Comparison of ENCODE assay signal across 17 cellular contexts in the genomic region with DNA sequence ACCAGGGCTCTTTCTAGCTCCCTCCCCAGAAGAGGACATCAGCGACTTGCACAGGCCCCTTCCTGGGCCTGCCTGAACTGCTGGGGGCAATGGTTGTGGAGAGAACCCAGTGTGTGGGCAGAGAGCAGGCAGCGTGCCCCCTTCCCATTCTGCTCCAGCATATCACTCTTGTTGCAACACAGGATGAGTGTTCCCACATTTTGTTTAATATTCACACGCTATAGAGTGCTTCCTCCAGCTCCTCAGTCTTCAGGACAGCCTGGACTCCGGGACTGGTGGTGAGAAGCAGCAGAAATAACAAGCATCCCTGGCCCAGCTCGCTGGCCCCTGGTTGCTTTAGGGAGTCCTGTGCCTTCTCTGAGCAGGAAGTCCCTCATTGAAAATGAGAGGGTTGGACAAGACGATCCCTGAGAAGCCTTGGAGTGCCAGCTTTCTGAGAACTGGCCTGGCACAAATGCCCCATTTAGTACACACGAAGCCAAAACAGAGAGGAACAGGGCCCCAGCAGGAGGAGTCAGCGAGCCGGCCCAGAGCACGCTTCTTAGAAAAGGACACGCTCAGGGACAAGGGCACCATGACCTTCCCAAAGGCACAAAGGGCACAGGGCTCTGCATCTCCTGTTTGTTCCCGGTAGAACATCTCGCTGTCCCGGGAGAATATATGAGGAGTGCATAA.
DNase-seq lines count a peak whose midpoint lies in the region; ATAC-seq and TF ChIP-seq lines count a peak whose summit lies in the region.
"Had no signal": no experiment of that assay in that cellular context is flagged by ENCODE, and none has a peak within 500 bp of the region (broad histone marks: within the 10 kb centered on the region; RNA-seq: fewer than 3 reads in every experiment).

No MANE protein-coding gene starts in this region.

- no peak overlapping the region for H3K14ac ChIP-seq in IMR-90 (replicated peaks; ENCODE audit: low read depth, low read length)

- no peak overlapping the region for H2AK5ac ChIP-seq in IMR-90 (ENCODE audit: low read depth, low read length)

- no peak overlapping the region for H3K4ac ChIP-seq in IMR-90 (ENCODE audit: low read depth, low read length)

- H3K27ac Mint-ChIP-seq in endodermal cell (no peak overlapping the region), nephron (peak overlapping the region; percentile 18 to 94 (median 91))
- H3K27ac Mint-ChIP-seq: HFFc6, IgD-negative memory B cell had no signal

- H3K4me2 ChIP-seq in IMR-90 (ENCODE audit: low read depth, low read length), result no peak overlapping the region

- H3K9me3 Mint-ChIP-seq in endodermal cell (peaks cover 1% of the 10 kb centered on the region), nephron (no peaks in the 10 kb centered on the region)
- H3K9me3 Mint-ChIP-seq: HFFc6, IgD-negative memory B cell had no signal

- no peak overlapping the region for H4K8ac ChIP-seq in IMR-90 (ENCODE audit: low read depth in 2 of 2, low read length in 2 of 2)

- no peak overlapping the region for H3K23ac ChIP-seq in IMR-90 (ENCODE audit: low read depth, low read length)

- H4K20me1 ChIP-seq in IMR-90 (ENCODE audit: insufficient read depth, low read length), result no peaks in the 10 kb centered on the region

- H2BK120ac ChIP-seq in IMR-90 (ENCODE audit: low read depth, low read length), result no peak overlapping the region

- H3K4me1 Mint-ChIP-seq in endodermal cell, result peaks cover 13% of the 10 kb centered on the region
- H3K4me1 Mint-ChIP-seq in nephron, result peaks cover 32% of the 10 kb centered on the region

- H2BK20ac ChIP-seq in IMR-90 (ENCODE audit: low read depth, low read length), result no peak overlapping the region

- dilution Hi-C loops in IMR-90 (cut with HindIII; ENCODE audit: low sequenced_read_pairs, unreplicated experiment), result no loop called here

- no peak overlapping the region for H3K18ac ChIP-seq in IMR-90 (ENCODE audit: low read depth, low read length)

- BruUV-seq in IMR-90 (replicated peaks; lab: Mats Ljungman, UMichigan), result no TSS peak

- H4K5ac ChIP-seq in IMR-90 (ENCODE audit: low read depth, low read length), result no peak overlapping the region

- H4K91ac ChIP-seq in IMR-90 (ENCODE audit: insufficient read depth, low read depth, low read length), result no peak overlapping the region

- H3K27me3 Mint-ChIP-seq in endodermal cell (ENCODE audit: insufficient read depth) (peaks cover 78% of the 10 kb centered on the region), nephron (ENCODE audit: low read depth) (peaks cover 23% of the 10 kb centered on the region)

- H3K4me1 ChIP-seq in IMR-90 (ENCODE audit: control insufficient read depth, insufficient read depth, low read length) (peaks cover 10% of the 10 kb centered on the region; the same call in 1 of the 2 replicates), endodermal cell (ENCODE audit: control insufficient read depth, insufficient read depth, low read length) (peaks cover 7% of the 10 kb centered on the region)

- WGBS in IMR-90 (ENCODE audit: extremely low coverage in 2 of 2, insufficient read length in 1 of 2), 2 experiments, result 79% methylated on average over 6 of the region's 14 CpGs; no CpG with 5 or more reads in 1 of the 2 experiments
- 92 to 96% methylated on average over 8 to 14 of the region's 14 CpGs for WGBS in endodermal cell (ENCODE audit: insufficient coverage in 1 of 2, insufficient read length in 1 of 2), 2 experiments

- ATAC-seq in IMR-90 (ENCODE audit: low read depth) (peak; percentile 25; the same call in 1 of the 2 replicates), GM21528 (IDR thresholded peaks at IDR 0.05; ENCODE audit: low FRiP score, unreplicated experiment) (no peak)

- no peak for TF ChIP-seq RAD21 in IMR-90 (IDR thresholded peaks at IDR 0.05; ENCODE audit: low read length)

- H3K9me3 ChIP-seq in IMR-90 (ENCODE audit: control insufficient read depth, insufficient read depth, low read length) (no peaks in the 10 kb centered on the region), endodermal cell (ENCODE audit: control insufficient read depth, low read length) (no peaks in the 10 kb centered on the region)

- H2AFZ ChIP-seq in IMR-90 (replicated peaks; ENCODE audit: low read length, poor library complexity), result no peak overlapping the region

- H3K4me3 ChIP-seq in IMR-90 (ENCODE audit: insufficient read depth, low read depth, low read length) (no peak overlapping the region), endodermal cell (ENCODE audit: low read length) (no peak overlapping the region)

- intact Hi-C loops in IMR-90 (cut with micrococcal nuclease), result no loop called here

- no peaks in the 10 kb centered on the region for H3K36me3 Mint-ChIP-seq in endodermal cell (ENCODE audit: low read depth)
- no peaks in the 10 kb centered on the region for H3K36me3 Mint-ChIP-seq in nephron (ENCODE audit: low read depth)

- POLR2A ChIA-PET in IMR-90 (lab: Charles Lee; ENCODE audit: unreplicated experiment), result no interaction called here

- peaks cover 16% of the 10 kb centered on the region for H3K27me3 ChIP-seq in IMR-90 (ENCODE audit: control insufficient read depth, insufficient read depth, low read length)
- peaks cover 64% of the 10 kb centered on the region for H3K27me3 ChIP-seq in endodermal cell (ENCODE audit: control insufficient read depth, insufficient read depth, low read length, poor library complexity, severe bottlenecking)

- no peaks in the 10 kb centered on the region for H3K36me3 ChIP-seq in IMR-90 (ENCODE audit: control insufficient read depth, insufficient read depth, low read length)
- no peaks in the 10 kb centered on the region for H3K36me3 ChIP-seq in endodermal cell (ENCODE audit: control insufficient read depth, insufficient read depth, low read length)

- H2AK9ac ChIP-seq in IMR-90 (replicated peaks; ENCODE audit: low read depth, low read length, poor library complexity), result no peak overlapping the region

- TF ChIP-seq CTCF in IMR-90 (conservative IDR thresholded peaks at IDR 0.05; ENCODE audit: low read depth, low read length), result no peak
- peak; percentile 23 for TF ChIP-seq CTCF in endodermal cell (conservative IDR thresholded peaks at IDR 0.05)
- TF ChIP-seq CTCF in nephron (IDR thresholded peaks at IDR 0.05; ENCODE audit: unreplicated experiment in 3 of 3), result no peak

- CTCF ChIA-PET in IMR-90 (lab: Yijun Ruan, JAX), result no interaction called here

- no peak overlapping the region for H3K4me3 Mint-ChIP-seq in endodermal cell
- no peak overlapping the region for H3K4me3 Mint-ChIP-seq in nephron
- H3K4me3 Mint-ChIP-seq: HFFc6 had no signal

- H3K56ac ChIP-seq in IMR-90 (ENCODE audit: extremely low read depth, insufficient read depth, low read length), result no peak overlapping the region

- DNase-seq in AG08395 (ENCODE audit: low spot score) (peak; percentile 42), IMR-90 (peak; percentile 23), endodermal cell (no peak), NCI-H2227 (lab: John Stamatoyannopoulos, UW; ENCODE audit: unreplicated experiment) (no peak), NCI-H446 (lab: John Stamatoyannopoulos, UW) (no peak), NCI-H1417 treated with DMSO at 0.1 percent for 48 hours (lab: John Stamatoyannopoulos, UW) (no peak)
- DNase-seq: activated CD4-positive, CD25-positive, alpha-beta regulatory T cell; activated CD8-positive, alpha-beta memory T cell treated with anti-CD3 and anti-CD28 coated beads, Interleukin-2, amount 50 U/mL, for 48 hours; effector memory CD4-positive, alpha-beta T cell; HFFc6; mesendoderm; NCI-H1105 treated with DMSO at 0.1 percent for 48 hours; NCI-H2171; SW 1271 had no signal

- H3K9ac ChIP-seq in IMR-90 (ENCODE audit: low read depth, low read length), result no peak overlapping the region
- no peak overlapping the region for H3K9ac ChIP-seq in endodermal cell (ENCODE audit: extremely low read depth, low read length, poor library complexity, severe bottlenecking)

- H3K27ac ChIP-seq in IMR-90 (ENCODE audit: insufficient read depth, low read length) (no peak overlapping the region), endodermal cell (ENCODE audit: low read depth, low read length) (no peak overlapping the region)

- peaks cover 4% of the 10 kb centered on the region; the same call in 1 of the 2 replicates for H3K9me1 ChIP-seq in IMR-90 (ENCODE audit: insufficient read depth, low read length)

- no peak for TF ChIP-seq POLR2A in IMR-90 (IDR thresholded peaks at IDR 0.05; ENCODE audit: low read depth, low read length)

- in situ Hi-C loops in IMR-90 (cut with MboI; ENCODE audit: low sequenced_read_pairs), result no loop called here

- no peaks in the 10 kb centered on the region for H3K79me1 ChIP-seq in IMR-90 (ENCODE audit: low read depth in 1 of 2, low read length in 2 of 2)

- no peak overlapping the region for H2BK15ac ChIP-seq in IMR-90 (ENCODE audit: low read depth, low read length)

- H2BK5ac ChIP-seq in IMR-90 (ENCODE audit: low read depth, low read length, poor library complexity, severe bottlenecking), result no peak overlapping the region

TF ChIP-seq in IMR-90, 13 proteins besides CTCF, POLR2A, EP300 and RAD21:
- no peak for TF ChIP-seq MAFK (IDR thresholded peaks at IDR 0.05; ENCODE audit: low read depth, low read length)
- no peak for TF ChIP-seq SMC3 (IDR thresholded peaks at IDR 0.05; ENCODE audit: low read depth, low read length)
- peak; percentile 51 for TF ChIP-seq CEBPB (IDR thresholded peaks at IDR 0.05; ENCODE audit: low read depth, low read length)

Comparison
In these comparisons a context has a peak if more than half of its experiments do, and no peak if none do; other contexts are left out.
1. DNase-seq: peak in AG08395 (single experiment) and IMR-90 (single experiment); none in endodermal cell (single experiment), NCI-H2227 (single experiment), NCI-H446 (0 of 2) and NCI-H1417 treated with DMSO at 0.1 percent for 48 hours (single experiment).